In the genomic region with DNA sequence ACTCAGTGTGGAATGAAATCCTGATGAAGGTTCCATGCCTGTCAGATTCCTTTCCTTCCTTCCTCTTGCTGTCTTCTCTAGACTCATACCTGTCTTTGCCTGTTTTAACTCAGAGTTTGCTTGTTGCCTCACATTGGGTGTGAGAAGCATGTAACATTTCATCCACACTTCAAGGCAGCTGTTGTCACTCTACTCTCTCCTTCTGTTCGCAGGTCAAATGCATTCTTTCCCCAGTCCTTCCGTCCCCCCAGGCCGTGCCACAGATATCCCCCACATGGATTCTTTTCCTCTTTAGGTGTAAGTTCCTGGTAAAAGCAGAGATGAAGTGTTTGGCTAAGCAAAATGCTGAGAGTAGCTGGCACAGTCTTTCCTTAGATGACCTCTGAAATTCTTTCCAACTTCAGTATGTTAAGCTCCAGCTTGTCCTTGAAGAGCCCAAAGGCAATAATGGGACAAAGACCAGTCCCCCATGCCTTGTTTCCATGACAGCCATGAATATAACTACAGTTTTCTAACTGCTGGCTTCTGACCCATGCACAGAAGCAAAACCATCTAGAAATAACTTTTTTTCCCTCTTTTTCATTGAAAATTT, we compare ENCODE assay signal across 26 cellular contexts.
"Had no signal": no experiment of that assay in that cellular context is flagged by ENCODE, and none has a peak within 500 bp of the region (broad histone marks: within the 10 kb centered on the region; RNA-seq: fewer than 3 reads in every experiment).

No MANE protein-coding gene starts in this region.

- H3K9me3 ChIP-seq: ascending aorta had no signal

- H3K27me3 ChIP-seq: ascending aorta had no signal

- DNase-seq: activated CD4-positive, alpha-beta memory T cell treated with anti-CD3 and anti-CD28 coated beads for 36 hours; activated CD4-positive, alpha-beta T cell treated with anti-CD3 and anti-CD28 coated beads, Interleukin-2, amount 10 ng/mL, durations not matched to agents 7 days and 5 days; activated CD4-positive, CD25-positive, alpha-beta regulatory T cell; activated CD8-positive, alpha-beta memory T cell treated with anti-CD3 and anti-CD28 coated beads for 24 hours; activated effector memory CD4-positive, alpha-beta T cell treated with anti-CD3 and anti-CD28 coated beads, Interleukin-2, amount 50 U/mL, for 16 hours; activated naive CD4-positive, alpha-beta T cell treated with Interleukin-2 at 50 U/mL for 16 hours; activated naive CD8-positive, alpha-beta T cell treated with anti-CD3 and anti-CD28 coated beads, Interleukin-2, amount 50 U/mL, for 24 hours; activated T-cell treated with anti-CD3 and anti-CD28 coated beads, Interleukin-2, amount 50 U/mL, for 4 hours; amniotic stem cell; cerebellar nuclear complex; Karpas-422; MM.1S; NCI-H1105; NCI-H1436; NCI-H1694 treated with DMSO at 0.1 percent for 48 hours; NCI-H2029 treated with DMSO at 0.1 percent for 48 hours; NCI-H345; NCI-H510A; NCI-H69; PC-3; SIG-M5; T-helper 17 cell; T-helper 9 cell had no signal

- H3K4me1 ChIP-seq: ascending aorta had no signal

- H3K27ac ChIP-seq: ascending aorta, VCaP had no signal

- H3K36me3 ChIP-seq: ascending aorta had no signal

- ATAC-seq: activated naive CD4-positive, alpha-beta T cell treated with anti-CD3 and anti-CD28 coated beads, Interleukin-2, amount 50 U/mL, for 72 hours; activated naive CD8-positive, alpha-beta T cell treated with anti-CD3 and anti-CD28 coated beads, Interleukin-2, amount 50 U/mL, for 24 hours; activated T-cell treated with anti-CD3 and anti-CD28 coated beads, Interleukin-2, amount 50 U/mL, for 4 hours; PC-3; T-helper 17 cell had no signal

- H3K4me3 ChIP-seq: ascending aorta had no signal
